In the genomic region with DNA sequence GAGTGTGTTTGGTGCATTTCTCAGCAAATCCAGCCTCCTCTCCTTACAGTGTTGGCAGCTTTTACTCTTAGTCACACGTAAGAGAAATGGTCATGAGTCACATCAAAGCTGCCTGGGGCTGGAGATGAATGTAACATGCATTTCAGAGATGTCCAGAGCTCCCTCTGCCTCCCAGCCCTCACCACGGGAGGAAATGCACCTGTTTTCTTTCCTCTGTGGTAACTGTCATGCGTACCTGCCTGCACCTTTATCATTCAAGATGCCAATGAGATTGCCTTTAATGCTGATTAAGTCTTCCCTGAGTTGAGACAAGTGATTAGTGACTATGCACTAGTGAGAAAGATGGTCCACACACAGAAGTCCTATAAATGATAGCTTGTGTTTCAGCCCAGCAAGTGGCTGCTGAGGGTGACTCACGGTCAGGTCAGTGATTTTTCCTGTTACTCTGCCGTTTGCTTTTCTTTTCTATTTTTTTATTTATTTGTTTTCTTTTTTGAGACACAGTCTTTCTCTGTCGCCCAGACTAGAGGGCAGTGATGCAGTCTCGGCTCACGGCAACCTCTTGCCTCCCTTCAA, we compare ENCODE assay signal across 9 cellular contexts.
DNase-seq lines count a peak whose midpoint lies in the region; ATAC-seq, FAIRE-seq and TF ChIP-seq lines count a peak whose summit lies in the region.
"Had no signal": no experiment of that assay in that cellular context is flagged by ENCODE, and none has a peak within 500 bp of the region (broad histone marks: within the 10 kb centered on the region; RNA-seq: fewer than 3 reads in every experiment).

No MANE protein-coding gene starts in this region.

- peak; percentile 20 for FAIRE-seq in urothelium cell line (lab: Jason Lieb, UNC)

- no peaks in the 10 kb centered on the region for H3K9me3 Mint-ChIP-seq in natural killer cell treated with Interleukin-12 subunit alpha and Interleukin-12 subunit beta and Interleukin-15 and Interleukin-18, amount 100 ng/mL, for 72 hours
- H3K9me3 Mint-ChIP-seq in natural killer cell, result no peaks in the 10 kb centered on the region
- H3K9me3 Mint-ChIP-seq in activated CD4-positive, alpha-beta memory T cell treated with anti-CD3 and anti-CD28 coated beads, Interleukin-2, amount 10 ng/mL, durations not matched to agents 7 days and 5 days, result no peaks in the 10 kb centered on the region
- H3K9me3 Mint-ChIP-seq: nephron had no signal

- CTCF ChIA-PET in activated CD4-positive, alpha-beta memory T cell treated with anti-CD3 and anti-CD28 coated beads, Interleukin-2, amount 10 ng/mL, durations not matched to agents 7 days and 5 days (lab: Charles Lee), result interaction anchor here (1.2 to 1.5 kb wide), 2 partner anchors 12 to 84 kb away, joined by 3 read pairs; no protein-coding TSS in a partner anchor

- WGBS in iPS DF 6.9 (ENCODE audit: insufficient coverage, insufficient read length), result no CpG with 5 or more reads among the region's 8 CpGs

- no peaks in the 10 kb centered on the region for H3K36me3 ChIP-seq in iPS DF 6.9 (ENCODE audit: control insufficient read depth, insufficient read depth, low read length)

- TF ChIP-seq CTCF in natural killer cell (IDR thresholded peaks at IDR 0.05), result no peak
- no peak for TF ChIP-seq CTCF in GM10266 (IDR thresholded peaks at IDR 0.05; ENCODE audit: control insufficient read depth, insufficient read depth, low read depth, missing control alignments)

- no peaks in the 10 kb centered on the region for H3K9me3 ChIP-seq in iPS DF 6.9 (ENCODE audit: control insufficient read depth, insufficient read depth, low read length)

- intact Hi-C loops in natural killer cell (cut with micrococcal nuclease), result no loop called here

- DNase-seq in natural killer cell treated with Interleukin-12 subunit alpha and Interleukin-12 subunit beta and Interleukin-15 and Interleukin-18, amount 100 ng/mL, for 72 hours (ENCODE audit: low spot score), result no peak
- no peak for DNase-seq in natural killer cell
- DNase-seq in activated CD4-positive, alpha-beta memory T cell treated with anti-CD3 and anti-CD28 coated beads, Interleukin-2, amount 10 ng/mL, durations not matched to agents 7 days and 5 days, result peak; percentile 45
- DNase-seq in iPS DF 6.9 (ENCODE audit: low read depth, low spot score), result peak; percentile 41
- peak; percentile 82 for DNase-seq in urothelium cell line (ENCODE audit: low spot score)
- DNase-seq in GM10266 (ENCODE audit: extremely low spot score), result no peak
- no peak for DNase-seq in NCI-H510A (lab: John Stamatoyannopoulos, UW)

- H3K4me1 Mint-ChIP-seq in natural killer cell treated with Interleukin-12 subunit alpha and Interleukin-12 subunit beta and Interleukin-15 and Interleukin-18, amount 100 ng/mL, for 72 hours (ENCODE audit: low read depth in 2 of 2), result peaks cover 0 to 18% of the 10 kb centered on the region in 2 donors
- H3K4me1 Mint-ChIP-seq in natural killer cell, result peaks cover 4% of the 10 kb centered on the region in 2 donors
- H3K4me1 Mint-ChIP-seq in activated CD4-positive, alpha-beta memory T cell treated with anti-CD3 and anti-CD28 coated beads, Interleukin-2, amount 10 ng/mL, durations not matched to agents 7 days and 5 days, result peaks cover 44% of the 10 kb centered on the region

- ATAC-seq in natural killer cell treated with Interleukin-12 subunit alpha and Interleukin-12 subunit beta and Interleukin-15 and Interleukin-18, amount 100 ng/mL, for 72 hours, result peak in 1 of 2 donors; percentile 80
- no peak for ATAC-seq in natural killer cell
- no peak for ATAC-seq in HG03565 (IDR thresholded peaks at IDR 0.05; ENCODE audit: unreplicated experiment)

- POLR2A ChIA-PET in activated CD4-positive, alpha-beta memory T cell treated with anti-CD3 and anti-CD28 coated beads, Interleukin-2, amount 10 ng/mL, durations not matched to agents 7 days and 5 days (lab: Charles Lee), result interaction anchor here (3.0 kb wide), 1 partner anchor 96 kb away, joined by 17 read pairs; no protein-coding TSS in a partner anchor

- H3K27me3 Mint-ChIP-seq in natural killer cell treated with Interleukin-12 subunit alpha and Interleukin-12 subunit beta and Interleukin-15 and Interleukin-18, amount 100 ng/mL, for 72 hours, result no peaks in the 10 kb centered on the region
- H3K27me3 Mint-ChIP-seq in natural killer cell (ENCODE audit: low read depth in 2 of 2), result no peaks in the 10 kb centered on the region
- no peaks in the 10 kb centered on the region for H3K27me3 Mint-ChIP-seq in activated CD4-positive, alpha-beta memory T cell treated with anti-CD3 and anti-CD28 coated beads, Interleukin-2, amount 10 ng/mL, durations not matched to agents 7 days and 5 days

- no peak overlapping the region for H3K4me3 ChIP-seq in iPS DF 6.9 (ENCODE audit: low read length)

- no peaks in the 10 kb centered on the region for H3K36me3 Mint-ChIP-seq in natural killer cell treated with Interleukin-12 subunit alpha and Interleukin-12 subunit beta and Interleukin-15 and Interleukin-18, amount 100 ng/mL, for 72 hours
- no peaks in the 10 kb centered on the region for H3K36me3 Mint-ChIP-seq in natural killer cell
- no peaks in the 10 kb centered on the region for H3K36me3 Mint-ChIP-seq in activated CD4-positive, alpha-beta memory T cell treated with anti-CD3 and anti-CD28 coated beads, Interleukin-2, amount 10 ng/mL, durations not matched to agents 7 days and 5 days (ENCODE audit: low read depth)

- no peak overlapping the region for H3K27ac ChIP-seq in iPS DF 6.9 (ENCODE audit: low read length)

- H3K4me3 Mint-ChIP-seq in natural killer cell treated with Interleukin-12 subunit alpha and Interleukin-12 subunit beta and Interleukin-15 and Interleukin-18, amount 100 ng/mL, for 72 hours, result peak overlapping the region; percentile 8
- H3K4me3 Mint-ChIP-seq in natural killer cell, result no peak overlapping the region
- H3K4me3 Mint-ChIP-seq in activated CD4-positive, alpha-beta memory T cell treated with anti-CD3 and anti-CD28 coated beads, Interleukin-2, amount 10 ng/mL, durations not matched to agents 7 days and 5 days, result peak overlapping the region; percentile 49
- H3K4me3 Mint-ChIP-seq: nephron had no signal

- no peak overlapping the region for H3K27ac Mint-ChIP-seq in natural killer cell treated with Interleukin-12 subunit alpha and Interleukin-12 subunit beta and Interleukin-15 and Interleukin-18, amount 100 ng/mL, for 72 hours
- H3K27ac Mint-ChIP-seq in natural killer cell, result no peak overlapping the region
- peak overlapping the region; percentile 44 for H3K27ac Mint-ChIP-seq in activated CD4-positive, alpha-beta memory T cell treated with anti-CD3 and anti-CD28 coated beads, Interleukin-2, amount 10 ng/mL, durations not matched to agents 7 days and 5 days
- H3K27ac Mint-ChIP-seq: nephron had no signal

- no peaks in the 10 kb centered on the region for H3K27me3 ChIP-seq in iPS DF 6.9 (ENCODE audit: control insufficient read depth, insufficient read depth, low read length)

- peaks cover 7% of the 10 kb centered on the region; the same call in 1 of the 2 replicates for H3K4me1 ChIP-seq in iPS DF 6.9 (ENCODE audit: control insufficient read depth, insufficient read depth, low read length)

Comparison
In these comparisons a context has a peak if more than half of its experiments do, and no peak if none do; other contexts are left out.
1. DNase-seq: peak in activated CD4-positive, alpha-beta memory T cell treated with anti-CD3 and anti-CD28 coated beads, Interleukin-2, amount 10 ng/mL, durations not matched to agents 7 days and 5 days (single experiment), iPS DF 6.9 (single experiment) and urothelium cell line (single experiment); none in natural killer cell treated with Interleukin-12 subunit alpha and Interleukin-12 subunit beta and Interleukin-15 and Interleukin-18, amount 100 ng/mL, for 72 hours (single experiment), natural killer cell (single experiment), GM10266 (single experiment) and NCI-H510A (single experiment).